ENCODE assay signal across 2 cellular contexts in the genomic region with DNA sequence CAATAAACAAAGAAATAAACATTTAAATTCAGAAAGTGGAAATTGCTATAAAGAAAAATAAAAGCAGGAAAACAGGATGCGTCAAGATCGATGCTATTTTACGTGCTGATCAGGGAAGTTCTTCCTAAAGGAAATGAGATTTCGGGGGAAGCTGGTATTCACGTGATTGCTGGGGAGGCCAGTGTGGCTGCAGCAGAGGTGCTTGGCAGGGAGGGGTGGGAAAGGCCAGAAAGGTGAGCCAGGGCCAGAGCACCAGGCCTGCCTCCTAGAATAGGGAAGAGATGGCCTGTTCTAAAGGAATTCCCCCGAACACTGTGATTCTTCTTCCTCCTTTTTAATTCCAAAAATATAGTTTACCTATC.
TF ChIP-seq lines count a peak whose summit lies in the region.

No MANE protein-coding gene starts in this region.

TF ChIP-seq in SK-N-SH, 30 proteins besides CTCF, POLR2A, EP300 and RAD21 (continued from another document):
- TF ChIP-seq, protein P1, sequence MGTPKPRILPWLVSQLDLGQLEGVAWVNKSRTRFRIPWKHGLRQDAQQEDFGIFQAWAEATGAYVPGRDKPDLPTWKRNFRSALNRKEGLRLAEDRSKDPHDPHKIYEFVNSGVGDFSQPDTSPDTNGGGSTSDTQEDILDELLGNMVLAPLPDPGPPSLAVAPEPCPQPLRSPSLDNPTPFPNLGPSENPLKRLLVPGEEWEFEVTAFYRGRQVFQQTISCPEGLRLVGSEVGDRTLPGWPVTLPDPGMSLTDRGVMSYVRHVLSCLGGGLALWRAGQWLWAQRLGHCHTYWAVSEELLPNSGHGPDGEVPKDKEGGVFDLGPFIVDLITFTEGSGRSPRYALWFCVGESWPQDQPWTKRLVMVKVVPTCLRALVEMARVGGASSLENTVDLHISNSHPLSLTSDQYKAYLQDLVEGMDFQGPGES (IDR thresholded peaks at IDR 0.05; ENCODE audit: low read depth, low read length): no peak
- no peak for TF ChIP-seq CHD2 (IDR thresholded peaks at IDR 0.05; ENCODE audit: low read length, partially characterized antibody)
- TF ChIP-seq ELF1 (IDR thresholded peaks at IDR 0.05): no peak
- TF ChIP-seq, protein P2, sequence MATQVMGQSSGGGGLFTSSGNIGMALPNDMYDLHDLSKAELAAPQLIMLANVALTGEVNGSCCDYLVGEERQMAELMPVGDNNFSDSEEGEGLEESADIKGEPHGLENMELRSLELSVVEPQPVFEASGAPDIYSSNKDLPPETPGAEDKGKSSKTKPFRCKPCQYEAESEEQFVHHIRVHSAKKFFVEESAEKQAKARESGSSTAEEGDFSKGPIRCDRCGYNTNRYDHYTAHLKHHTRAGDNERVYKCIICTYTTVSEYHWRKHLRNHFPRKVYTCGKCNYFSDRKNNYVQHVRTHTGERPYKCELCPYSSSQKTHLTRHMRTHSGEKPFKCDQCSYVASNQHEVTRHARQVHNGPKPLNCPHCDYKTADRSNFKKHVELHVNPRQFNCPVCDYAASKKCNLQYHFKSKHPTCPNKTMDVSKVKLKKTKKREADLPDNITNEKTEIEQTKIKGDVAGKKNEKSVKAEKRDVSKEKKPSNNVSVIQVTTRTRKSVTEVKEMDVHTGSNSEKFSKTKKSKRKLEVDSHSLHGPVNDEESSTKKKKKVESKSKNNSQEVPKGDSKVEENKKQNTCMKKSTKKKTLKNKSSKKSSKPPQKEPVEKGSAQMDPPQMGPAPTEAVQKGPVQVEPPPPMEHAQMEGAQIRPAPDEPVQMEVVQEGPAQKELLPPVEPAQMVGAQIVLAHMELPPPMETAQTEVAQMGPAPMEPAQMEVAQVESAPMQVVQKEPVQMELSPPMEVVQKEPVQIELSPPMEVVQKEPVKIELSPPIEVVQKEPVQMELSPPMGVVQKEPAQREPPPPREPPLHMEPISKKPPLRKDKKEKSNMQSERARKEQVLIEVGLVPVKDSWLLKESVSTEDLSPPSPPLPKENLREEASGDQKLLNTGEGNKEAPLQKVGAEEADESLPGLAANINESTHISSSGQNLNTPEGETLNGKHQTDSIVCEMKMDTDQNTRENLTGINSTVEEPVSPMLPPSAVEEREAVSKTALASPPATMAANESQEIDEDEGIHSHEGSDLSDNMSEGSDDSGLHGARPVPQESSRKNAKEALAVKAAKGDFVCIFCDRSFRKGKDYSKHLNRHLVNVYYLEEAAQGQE (IDR thresholded peaks at IDR 0.05; ENCODE audit: low read depth, low read length): no peak
- no peak for TF ChIP-seq NRF1 (IDR thresholded peaks at IDR 0.05; ENCODE audit: low read depth, low read length)
- no peak for TF ChIP-seq TEAD4 (IDR thresholded peaks at IDR 0.05; ENCODE audit: borderline replicate concordance, insufficient read depth)
- TF ChIP-seq, protein P3, sequence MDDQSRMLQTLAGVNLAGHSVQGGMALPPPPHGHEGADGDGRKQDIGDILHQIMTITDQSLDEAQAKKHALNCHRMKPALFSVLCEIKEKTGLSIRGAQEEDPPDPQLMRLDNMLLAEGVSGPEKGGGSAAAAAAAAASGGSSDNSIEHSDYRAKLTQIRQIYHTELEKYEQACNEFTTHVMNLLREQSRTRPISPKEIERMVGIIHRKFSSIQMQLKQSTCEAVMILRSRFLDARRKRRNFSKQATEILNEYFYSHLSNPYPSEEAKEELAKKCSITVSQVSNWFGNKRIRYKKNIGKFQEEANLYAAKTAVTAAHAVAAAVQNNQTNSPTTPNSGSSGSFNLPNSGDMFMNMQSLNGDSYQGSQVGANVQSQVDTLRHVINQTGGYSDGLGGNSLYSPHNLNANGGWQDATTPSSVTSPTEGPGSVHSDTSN (IDR thresholded peaks at IDR 0.05): no peak
- no peak for TF ChIP-seq RXRA (IDR thresholded peaks at IDR 0.05; ENCODE audit: borderline replicate concordance, low read depth)
- no peak for TF ChIP-seq RCOR1 (IDR thresholded peaks at IDR 0.05; ENCODE audit: low read length)
- no peak for TF ChIP-seq NFIC (IDR thresholded peaks at IDR 0.05; ENCODE audit: borderline replicate concordance)
- no peak for TF ChIP-seq SMC3 (IDR thresholded peaks at IDR 0.05; ENCODE audit: low read depth, low read length)

TF ChIP-seq in SK-N-SH treated with all-trans-retinoic acid at 6 μM for 48 hours, 23 proteins besides CTCF, POLR2A, EP300 and RAD21 (continued from another document):
- TF ChIP-seq, protein P4, sequence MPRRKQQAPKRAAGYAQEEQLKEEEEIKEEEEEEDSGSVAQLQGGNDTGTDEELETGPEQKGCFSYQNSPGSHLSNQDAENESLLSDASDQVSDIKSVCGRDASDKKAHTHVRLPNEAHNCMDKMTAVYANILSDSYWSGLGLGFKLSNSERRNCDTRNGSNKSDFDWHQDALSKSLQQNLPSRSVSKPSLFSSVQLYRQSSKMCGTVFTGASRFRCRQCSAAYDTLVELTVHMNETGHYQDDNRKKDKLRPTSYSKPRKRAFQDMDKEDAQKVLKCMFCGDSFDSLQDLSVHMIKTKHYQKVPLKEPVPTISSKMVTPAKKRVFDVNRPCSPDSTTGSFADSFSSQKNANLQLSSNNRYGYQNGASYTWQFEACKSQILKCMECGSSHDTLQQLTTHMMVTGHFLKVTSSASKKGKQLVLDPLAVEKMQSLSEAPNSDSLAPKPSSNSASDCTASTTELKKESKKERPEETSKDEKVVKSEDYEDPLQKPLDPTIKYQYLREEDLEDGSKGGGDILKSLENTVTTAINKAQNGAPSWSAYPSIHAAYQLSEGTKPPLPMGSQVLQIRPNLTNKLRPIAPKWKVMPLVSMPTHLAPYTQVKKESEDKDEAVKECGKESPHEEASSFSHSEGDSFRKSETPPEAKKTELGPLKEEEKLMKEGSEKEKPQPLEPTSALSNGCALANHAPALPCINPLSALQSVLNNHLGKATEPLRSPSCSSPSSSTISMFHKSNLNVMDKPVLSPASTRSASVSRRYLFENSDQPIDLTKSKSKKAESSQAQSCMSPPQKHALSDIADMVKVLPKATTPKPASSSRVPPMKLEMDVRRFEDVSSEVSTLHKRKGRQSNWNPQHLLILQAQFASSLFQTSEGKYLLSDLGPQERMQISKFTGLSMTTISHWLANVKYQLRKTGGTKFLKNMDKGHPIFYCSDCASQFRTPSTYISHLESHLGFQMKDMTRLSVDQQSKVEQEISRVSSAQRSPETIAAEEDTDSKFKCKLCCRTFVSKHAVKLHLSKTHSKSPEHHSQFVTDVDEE (CRISPR knock-in tag; IDR thresholded peaks at IDR 0.05): no peak
- TF ChIP-seq CSDC2 (CRISPR knock-in tag; IDR thresholded peaks at IDR 0.05) (no peak), ZNF565 (CRISPR knock-in tag; conservative IDR thresholded peaks at IDR 0.05; ENCODE audit: low read depth) (no peak), TOX (CRISPR knock-in tag; IDR thresholded peaks at IDR 0.05; ENCODE audit: borderline replicate concordance) (no peak), TCF4 (CRISPR knock-in tag; IDR thresholded peaks at IDR 0.05; ENCODE audit: borderline replicate concordance) (no peak), SNAI2 (CRISPR knock-in tag; IDR thresholded peaks at IDR 0.05) (no peak), ARNTL (CRISPR knock-in tag; IDR thresholded peaks at IDR 0.05; ENCODE audit: borderline replicate concordance, low read depth) (no peak), ISL1 (CRISPR knock-in tag; IDR thresholded peaks at IDR 0.05) (no peak), PPARA (CRISPR knock-in tag; IDR thresholded peaks at IDR 0.05; ENCODE audit: borderline replicate concordance) (no peak), BACH2 (CRISPR knock-in tag; IDR thresholded peaks at IDR 0.05; ENCODE audit: borderline replicate concordance) (no peak), OSR1 (CRISPR knock-in tag; IDR thresholded peaks at IDR 0.05) (no peak), ZFP30 (CRISPR knock-in tag; IDR thresholded peaks at IDR 0.05) (no peak), GLIS3 (CRISPR knock-in tag; IDR thresholded peaks at IDR 0.05) (no peak)
- TF ChIP-seq, protein P5, sequence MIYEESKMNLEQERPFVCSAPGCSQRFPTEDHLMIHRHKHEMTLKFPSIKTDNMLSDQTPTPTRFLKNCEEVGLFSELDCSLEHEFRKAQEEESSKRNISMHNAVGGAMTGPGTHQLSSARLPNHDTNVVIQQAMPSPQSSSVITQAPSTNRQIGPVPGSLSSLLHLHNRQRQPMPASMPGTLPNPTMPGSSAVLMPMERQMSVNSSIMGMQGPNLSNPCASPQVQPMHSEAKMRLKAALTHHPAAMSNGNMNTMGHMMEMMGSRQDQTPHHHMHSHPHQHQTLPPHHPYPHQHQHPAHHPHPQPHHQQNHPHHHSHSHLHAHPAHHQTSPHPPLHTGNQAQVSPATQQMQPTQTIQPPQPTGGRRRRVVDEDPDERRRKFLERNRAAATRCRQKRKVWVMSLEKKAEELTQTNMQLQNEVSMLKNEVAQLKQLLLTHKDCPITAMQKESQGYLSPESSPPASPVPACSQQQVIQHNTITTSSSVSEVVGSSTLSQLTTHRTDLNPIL (CRISPR knock-in tag; IDR thresholded peaks at IDR 0.05; ENCODE audit: low read depth): no peak
- TF ChIP-seq, protein P6, sequence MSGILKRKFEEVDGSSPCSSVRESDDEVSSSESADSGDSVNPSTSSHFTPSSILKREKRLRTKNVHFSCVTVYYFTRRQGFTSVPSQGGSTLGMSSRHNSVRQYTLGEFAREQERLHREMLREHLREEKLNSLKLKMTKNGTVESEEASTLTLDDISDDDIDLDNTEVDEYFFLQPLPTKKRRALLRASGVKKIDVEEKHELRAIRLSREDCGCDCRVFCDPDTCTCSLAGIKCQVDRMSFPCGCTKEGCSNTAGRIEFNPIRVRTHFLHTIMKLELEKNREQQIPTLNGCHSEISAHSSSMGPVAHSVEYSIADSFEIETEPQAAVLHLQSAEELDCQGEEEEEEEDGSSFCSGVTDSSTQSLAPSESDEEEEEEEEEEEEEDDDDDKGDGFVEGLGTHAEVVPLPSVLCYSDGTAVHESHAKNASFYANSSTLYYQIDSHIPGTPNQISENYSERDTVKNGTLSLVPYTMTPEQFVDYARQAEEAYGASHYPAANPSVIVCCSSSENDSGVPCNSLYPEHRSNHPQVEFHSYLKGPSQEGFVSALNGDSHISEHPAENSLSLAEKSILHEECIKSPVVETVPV (CRISPR knock-in tag; IDR thresholded peaks at IDR 0.05): no peak
- TF ChIP-seq, protein P7, sequence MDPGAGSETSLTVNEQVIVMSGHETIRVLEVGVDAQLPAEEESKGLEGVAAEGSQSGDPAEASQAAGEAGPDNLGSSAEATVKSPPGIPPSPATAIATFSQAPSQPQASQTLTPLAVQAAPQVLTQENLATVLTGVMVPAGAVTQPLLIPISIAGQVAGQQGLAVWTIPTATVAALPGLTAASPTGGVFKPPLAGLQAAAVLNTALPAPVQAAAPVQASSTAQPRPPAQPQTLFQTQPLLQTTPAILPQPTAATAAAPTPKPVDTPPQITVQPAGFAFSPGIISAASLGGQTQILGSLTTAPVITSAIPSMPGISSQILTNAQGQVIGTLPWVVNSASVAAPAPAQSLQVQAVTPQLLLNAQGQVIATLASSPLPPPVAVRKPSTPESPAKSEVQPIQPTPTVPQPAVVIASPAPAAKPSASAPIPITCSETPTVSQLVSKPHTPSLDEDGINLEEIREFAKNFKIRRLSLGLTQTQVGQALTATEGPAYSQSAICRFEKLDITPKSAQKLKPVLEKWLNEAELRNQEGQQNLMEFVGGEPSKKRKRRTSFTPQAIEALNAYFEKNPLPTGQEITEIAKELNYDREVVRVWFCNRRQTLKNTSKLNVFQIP (CRISPR knock-in tag; IDR thresholded peaks at IDR 0.05; ENCODE audit: borderline replicate concordance, low read depth): no peak
TF ChIP-seq in SK-N-SH treated with all-trans-retinoic acid at 6 μM for 48 hours: peak in this region for 0.
